Comparison of ENCODE assay signal across 1 cellular context in genomic region chr17:64145751-64146417, GRCh38.
A peak's percentile ranks its signal among the peaks of the same experiment; 100 is the strongest.
TF ChIP-seq lines count a peak whose summit lies in the region.

No MANE protein-coding gene starts in this region.

TF ChIP-seq in K562, 482 proteins besides CTCF, POLR2A, EP300 and RAD21 (continued from another document and continues in another):
- TF ChIP-seq PBX2 (CRISPR knock-in tag; IDR thresholded peaks at IDR 0.05; ENCODE audit: low read depth) (0 out of 2 replicates have a peak, but pooled peaks have one; percentile 19), PBX2 (tag; conservative IDR thresholded peaks at IDR 0.05; ENCODE audit: low read depth) (peak; percentile 78), HDAC1 (IDR thresholded peaks at IDR 0.05) (peak in 1 of 2 experiments; percentile 68; a peak in 1 of 4 replicates), ZNF561 (CRISPR knock-in tag; conservative IDR thresholded peaks at IDR 0.05) (no peak), FOXA1 (IDR thresholded peaks at IDR 0.05; ENCODE audit: borderline replicate concordance) (no peak), FOXP4 (CRISPR knock-in tag; IDR thresholded peaks at IDR 0.05; ENCODE audit: borderline replicate concordance) (peak; percentile 19), SIX5 (IDR thresholded peaks at IDR 0.05; ENCODE audit: borderline replicate concordance in 1 of 2, insufficient read depth in 1 of 2, low read depth in 1 of 2, low read length in 2 of 2) (no peak), SMAD2 (IDR thresholded peaks at IDR 0.05; ENCODE audit: low read depth, low read length) (no peak), HCFC1 (IDR thresholded peaks at IDR 0.05; ENCODE audit: low read depth, low read length) (peak; percentile 65), ZNF785 (CRISPR knock-in tag; IDR thresholded peaks at IDR 0.05) (no peak), RBM14 (IDR thresholded peaks at IDR 0.05; ENCODE audit: borderline replicate concordance, insufficient read depth, low read depth, low read length) (peak; percentile 94; the same call in 1 of the 2 replicates), PTRF (tag; IDR thresholded peaks at IDR 0.05) (no peak), ZNF444 (CRISPR knock-in tag; IDR thresholded peaks at IDR 0.05) (no peak), ZNF79 (CRISPR knock-in tag; IDR thresholded peaks at IDR 0.05; ENCODE audit: low read depth) (no peak), ILK (tag; IDR thresholded peaks at IDR 0.05; ENCODE audit: borderline replicate concordance, low read depth) (no peak), RBBP5 (IDR thresholded peaks at IDR 0.05; ENCODE audit: borderline replicate concordance, insufficient read depth, low read length, poor library complexity, severe bottlenecking) (peak; percentile 2), MXD1 (CRISPR knock-in tag; IDR thresholded peaks at IDR 0.05; ENCODE audit: borderline replicate concordance, poor library complexity, severe bottlenecking) (peak; percentile 22), STAT5A (IDR thresholded peaks at IDR 0.05; ENCODE audit: borderline replicate concordance, low read length) (peak; percentile 35; the same call in 1 of the 2 replicates), BCOR (IDR thresholded peaks at IDR 0.05) (peak; percentile 72; the same call in 1 of the 2 replicates), NKRF (IDR thresholded peaks at IDR 0.05; ENCODE audit: borderline replicate concordance) (peak; percentile 89), ZNF707 (CRISPR knock-in tag; conservative IDR thresholded peaks at IDR 0.05) (no peak), ZFPM2 (CRISPR knock-in tag; IDR thresholded peaks at IDR 0.05) (no peak), ZC3H8 (IDR thresholded peaks at IDR 0.05) (no peak), PML (IDR thresholded peaks at IDR 0.05; ENCODE audit: low read length) (peak; percentile 98), SNAPC5 (CRISPR knock-in tag; IDR thresholded peaks at IDR 0.05) (no peak), NCOR1 (IDR thresholded peaks at IDR 0.05) (peak; percentile 64), AFF4 (CRISPR knock-in tag; IDR thresholded peaks at IDR 0.05) (peak; percentile 97), MEF2A (IDR thresholded peaks at IDR 0.05; ENCODE audit: control insufficient read depth, low read depth, low read length) (no peak), ARID3B (CRISPR knock-in tag; IDR thresholded peaks at IDR 0.05; ENCODE audit: borderline replicate concordance) (no peak), CHD2 (IDR thresholded peaks at IDR 0.05; ENCODE audit: low read depth, low read length) (peak; percentile 48), NFXL1 (CRISPR knock-in tag; IDR thresholded peaks at IDR 0.05) (peak; percentile 62; the same call in 1 of the 2 replicates), ZFP1 (CRISPR knock-in tag; IDR thresholded peaks at IDR 0.05) (0 out of 2 replicates have a peak, but pooled peaks have one; percentile 59), BRF2 (IDR thresholded peaks at IDR 0.05; ENCODE audit: borderline replicate concordance, insufficient read depth, insufficient read length) (no peak), MTA2 (IDR thresholded peaks at IDR 0.05; ENCODE audit: low read depth) (no peak), E2F8 (IDR thresholded peaks at IDR 0.05; ENCODE audit: low read depth, partially characterized antibody) (peak; percentile 62), MCM3 (IDR thresholded peaks at IDR 0.05) (no peak), CREB5 (CRISPR knock-in tag; IDR thresholded peaks at IDR 0.05) (no peak), TCFL5 (CRISPR knock-in tag; conservative IDR thresholded peaks at IDR 0.05) (no peak), SMAD3 (CRISPR knock-in tag; conservative IDR thresholded peaks at IDR 0.05) (peak; percentile 49; the same call in 1 of the 2 replicates), KLF10 (CRISPR knock-in tag; IDR thresholded peaks at IDR 0.05) (0 out of 2 replicates have a peak, but pooled peaks have one; percentile 39), FOXK1 (CRISPR knock-in tag; IDR thresholded peaks at IDR 0.05; ENCODE audit: borderline replicate concordance) (no peak; the same call in none of the 2 replicates), NR0B1 (IDR thresholded peaks at IDR 0.05; ENCODE audit: partially characterized antibody) (no peak), MCM7 (IDR thresholded peaks at IDR 0.05) (no peak)
